Comparison of ENCODE assay signal across 1 cellular context in the genomic region with DNA sequence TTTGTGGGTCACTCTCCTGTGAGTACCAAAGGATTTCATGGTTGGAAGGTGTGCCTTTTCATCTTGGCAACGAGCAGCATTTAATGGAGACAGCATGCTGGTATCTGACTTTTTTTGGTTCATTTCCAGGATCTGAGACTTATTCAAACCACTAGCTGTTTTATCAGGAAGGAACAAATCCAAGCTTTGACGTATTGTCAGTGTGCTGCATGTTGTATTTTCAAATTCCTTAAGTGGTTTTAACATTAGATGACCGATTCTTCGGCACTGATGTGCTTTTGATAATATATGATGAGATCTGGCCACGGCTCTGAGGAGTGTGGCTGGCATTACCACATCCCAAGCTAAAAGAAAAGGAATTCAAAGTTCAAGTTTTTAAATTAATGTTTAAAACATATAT.
A peak's percentile ranks its signal among the peaks of the same experiment; 100 is the strongest.
TF ChIP-seq lines count a peak whose summit lies in the region.

No MANE protein-coding gene starts in this region.

TF ChIP-seq in HepG2, 621 proteins besides CTCF, POLR2A, EP300 and RAD21:
- TF ChIP-seq POLR2G (IDR thresholded peaks at IDR 0.05; ENCODE audit: low read depth, low read length) (0 out of 2 replicates have a peak, but pooled peaks have one; percentile 11), ZNF441 (CRISPR knock-in tag; IDR thresholded peaks at IDR 0.05; ENCODE audit: borderline replicate concordance) (no peak)
TF ChIP-seq in HepG2: peak in this region for 1.
